Comparison of ENCODE assay signal across 10 cellular contexts in the genomic region with DNA sequence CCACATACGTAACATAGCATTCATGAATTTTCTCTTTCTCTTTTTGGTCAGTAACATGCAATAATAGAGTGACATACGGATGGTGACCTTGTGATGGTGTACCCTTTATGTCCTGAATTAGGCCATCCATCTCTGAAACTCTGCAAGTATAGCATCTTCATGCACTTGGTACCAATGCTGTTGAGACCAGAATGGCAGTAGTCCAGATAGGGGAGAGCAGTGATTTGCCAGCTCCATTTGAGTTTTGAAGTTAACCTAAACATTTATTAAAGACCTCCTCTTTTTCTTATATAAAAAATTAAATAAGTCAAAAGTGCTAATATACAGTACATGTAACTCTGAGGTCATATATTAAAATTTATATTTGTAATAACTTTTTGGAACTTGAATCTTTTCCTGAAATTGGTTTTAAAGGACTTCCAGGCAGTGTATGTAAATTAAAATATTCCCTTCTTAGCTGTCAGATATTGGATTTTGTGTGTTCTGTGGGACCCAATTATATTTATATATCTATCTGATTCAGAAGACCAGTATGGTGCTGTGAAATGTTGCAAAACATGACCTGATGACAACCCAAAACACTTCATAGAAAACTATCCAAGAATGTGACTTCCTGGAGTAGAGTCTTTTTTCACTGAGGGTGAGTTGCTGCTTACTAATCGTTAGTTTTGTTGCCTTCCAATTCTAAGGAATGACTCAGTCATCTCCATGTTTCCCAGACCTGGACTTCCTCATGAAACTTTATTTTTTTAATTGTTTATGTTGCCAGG. TPM values are rescaled to one million over a fixed set of nuclear protein-coding genes. Genes with fewer than 3 reads are reported as not detected.
DNase-seq lines count a peak whose midpoint lies in the region; ATAC-seq, FAIRE-seq and TF ChIP-seq lines count a peak whose summit lies in the region.
"Had no signal": no experiment of that assay in that cellular context is flagged by ENCODE, and none has a peak within 500 bp of the region (broad histone marks: within the 10 kb centered on the region; RNA-seq: fewer than 3 reads in every experiment).

No MANE protein-coding gene starts in this region.

- peaks cover 61% of the 10 kb centered on the region for H3F3A ChIP-seq in GM23248 (ENCODE audit: insufficient read depth)

- CTCF ChIA-PET in HepG2 (lab: Yijun Ruan, JAX; ENCODE audit: low intra/inter-chr PET ratio, low total read pairs), result no interaction called here

- peak overlapping the region; percentile 91 for H3K4me3 ChIP-seq in GM23248
- no peak overlapping the region for H3K4me3 ChIP-seq in fibroblast of villous mesenchyme (ENCODE audit: low read depth, low read length)
- H3K4me3 ChIP-seq in HepG2 (replicated peaks in 1 of 3; ENCODE audit: insufficient read depth in 1 of 3, low read depth in 2 of 3, low read length in 3 of 3), result no peak overlapping the region
- H3K4me3 ChIP-seq: SK-N-MC had no signal

- peaks cover 56% of the 10 kb centered on the region for H3K4me1 Mint-ChIP-seq in stimulated activated effector memory CD8-positive, alpha-beta T cell treated with anti-CD3 and anti-CD28 coated beads, Interleukin-12 subunit alpha, Interleukin-12 subunit beta, amount 100 ng/mL, for 72 hours

- no peaks in the 10 kb centered on the region for H3K9me3 Mint-ChIP-seq in stimulated activated effector memory CD8-positive, alpha-beta T cell treated with anti-CD3 and anti-CD28 coated beads, Interleukin-12 subunit alpha, Interleukin-12 subunit beta, amount 100 ng/mL, for 72 hours

- WGBS in GM23248 (ENCODE audit: low coverage in 1 of 2, low lambda C conversion rate in 2 of 2, missing lambda C conversion rate in 2 of 2), 2 experiments, result 14 to 24% methylated on average over 3 of the region's 3 CpGs
- WGBS in HepG2 (ENCODE audit: low lambda C conversion rate), result 54% methylated on average over 3 of the region's 3 CpGs

- H3K4me1 ChIP-seq in GM23248 (ENCODE audit: insufficient read depth), result peaks cover 30% of the 10 kb centered on the region
- H3K4me1 ChIP-seq in HepG2 (ENCODE audit: insufficient read depth, low read length), result peaks cover 16% of the 10 kb centered on the region

- peaks cover 12% of the 10 kb centered on the region for H3K36me3 Mint-ChIP-seq in stimulated activated effector memory CD8-positive, alpha-beta T cell treated with anti-CD3 and anti-CD28 coated beads, Interleukin-12 subunit alpha, Interleukin-12 subunit beta, amount 100 ng/mL, for 72 hours

- peaks cover 59% of the 10 kb centered on the region for H3K79me2 ChIP-seq in GM23248 (ENCODE audit: insufficient read depth)
- no peaks in the 10 kb centered on the region for H3K79me2 ChIP-seq in HepG2 (ENCODE audit: insufficient read depth, low read length)

- peak overlapping the region; percentile 99 for H3K9ac ChIP-seq in GM23248
- H3K9ac ChIP-seq in HepG2 (ENCODE audit: insufficient read depth, low read depth, low read length), result no peak overlapping the region

- no peak for TF ChIP-seq RAD21 in HepG2 (CRISPR knock-in tag; IDR thresholded peaks at IDR 0.05)

- intact Hi-C loops in HepG2 (cut with micrococcal nuclease; ENCODE audit: unreplicated experiment), result no loop called here

- POLR2A ChIA-PET in HepG2 (lab: Yijun Ruan, JAX), result no interaction called here

- H3K36me3 ChIP-seq in GM23248 (ENCODE audit: low read depth) (no peaks in the 10 kb centered on the region), HepG2 (replicated peaks in 1 of 2; ENCODE audit: control insufficient read depth in 1 of 2, insufficient read depth in 2 of 2, low read length in 2 of 2) (no peaks in the 10 kb centered on the region)

- H3K9me2 ChIP-seq in GM23248 (ENCODE audit: insufficient read depth), result no peaks in the 10 kb centered on the region

- TF ChIP-seq EP300 in HepG2 (IDR thresholded peaks at IDR 0.05; ENCODE audit: low read depth in 2 of 2, low read length in 2 of 2) (no peak), HepG2 (CRISPR knock-in tag; IDR thresholded peaks at IDR 0.05; ENCODE audit: borderline replicate concordance) (no peak)

- no peak for FAIRE-seq in HepG2 (lab: Jason Lieb, UNC)
- FAIRE-seq: H1 had no signal

- H3K9me3 ChIP-seq in GM23248 (ENCODE audit: low read depth), result no peaks in the 10 kb centered on the region
- no peaks in the 10 kb centered on the region for H3K9me3 ChIP-seq in HepG2 (ENCODE audit: low read length)

- H3K27me3 ChIP-seq in GM23248 (replicated peaks; ENCODE audit: insufficient read depth), result no peaks in the 10 kb centered on the region
- H3K27me3 ChIP-seq in HepG2 (ENCODE audit: control insufficient read depth in 1 of 2, insufficient read depth in 2 of 2, low read length in 2 of 2), result no peaks in the 10 kb centered on the region; a peak in 1 of 5 replicates

- no peak for TF ChIP-seq POLR2A in HepG2 (IDR thresholded peaks at IDR 0.05; ENCODE audit: insufficient read depth in 1 of 2, low read depth in 2 of 2, low read length in 2 of 2)

- H3K27ac Mint-ChIP-seq in stimulated activated effector memory CD8-positive, alpha-beta T cell treated with anti-CD3 and anti-CD28 coated beads, Interleukin-12 subunit alpha, Interleukin-12 subunit beta, amount 100 ng/mL, for 72 hours, result peak overlapping the region; percentile 98

- in situ Hi-C loops in GM23248 (cut with MboI) (no loop called here), HepG2 (cut with HindIII; ENCODE audit: extremely low pct_ligation_motif_present, low pct_unique_long_range_greater_than_20kb) (no loop called here)

- peak overlapping the region; percentile 94 for H3K4me3 Mint-ChIP-seq in stimulated activated effector memory CD8-positive, alpha-beta T cell treated with anti-CD3 and anti-CD28 coated beads, Interleukin-12 subunit alpha, Interleukin-12 subunit beta, amount 100 ng/mL, for 72 hours

- H4K20me1 ChIP-seq in GM23248 (ENCODE audit: insufficient read depth), result no peaks in the 10 kb centered on the region
- H4K20me1 ChIP-seq in HepG2 (ENCODE audit: insufficient read depth, low read length), result no peaks in the 10 kb centered on the region

- H3K4me2 ChIP-seq in GM23248 (ENCODE audit: unreplicated experiment), result peak overlapping the region; percentile 83
- no peak overlapping the region for H3K4me2 ChIP-seq in HepG2 (ENCODE audit: low read depth, low read length)

- ATAC-seq in SK-N-SH treated with all-trans-retinoic acid at 6 μM for 48 hours, result peak; percentile 58
- ATAC-seq in stimulated activated effector memory CD8-positive, alpha-beta T cell treated with anti-CD3 and anti-CD28 coated beads, Interleukin-12 subunit alpha, Interleukin-12 subunit beta, amount 100 ng/mL, for 72 hours, result no peak
- no peak for ATAC-seq in HepG2

- H2AFZ ChIP-seq in GM23248, result no peak overlapping the region
- H2AFZ ChIP-seq in HepG2 (ENCODE audit: low read length), result no peak overlapping the region

- BruUV-seq in HepG2 (replicated peaks; lab: Mats Ljungman, UMichigan), result no TSS peak

- H3K27ac ChIP-seq in GM23248 (peak overlapping the region; percentile 96), HepG2 (ENCODE audit: extremely low read length, insufficient read depth, low read length) (no peak overlapping the region)
- H3K27ac ChIP-seq: SK-N-MC had no signal

- DNase-seq in GM23248 (peak; percentile 96), fibroblast of villous mesenchyme (ENCODE audit: low read depth) (peak; percentile 91), NCI-H345 treated with DMSO at 0.1 percent for 48 hours (lab: John Stamatoyannopoulos, UW; ENCODE audit: unreplicated experiment) (no peak), HepG2 (ENCODE audit: low spot score) (no peak), SKM-1 (lab: John Stamatoyannopoulos, UW; ENCODE audit: unreplicated experiment) (no peak)
- no peak for DNase-seq in stimulated activated effector memory CD8-positive, alpha-beta T cell treated with anti-CD3 and anti-CD28 coated beads, Interleukin-12 subunit alpha, Interleukin-12 subunit beta, amount 100 ng/mL, for 72 hours (ENCODE audit: low spot score in 2 of 2)
- DNase-seq: glutamatergic neuron had no signal

- TF ChIP-seq CTCF in fibroblast of villous mesenchyme (IDR thresholded peaks at IDR 0.05; ENCODE audit: insufficient read depth, low read depth, low read length) (no peak), HepG2 (CRISPR knock-in tag; IDR thresholded peaks at IDR 0.05) (no peak)

TF ChIP-seq in SK-N-SH treated with all-trans-retinoic acid at 6 μM for 48 hours, 23 proteins besides CTCF, POLR2A, EP300 and RAD21 (continues in another document):
- TF ChIP-seq TCF4 (CRISPR knock-in tag; IDR thresholded peaks at IDR 0.05; ENCODE audit: borderline replicate concordance), result no peak
- no peak for TF ChIP-seq RARB (CRISPR knock-in tag; IDR thresholded peaks at IDR 0.05)
- no peak for TF ChIP-seq TOX (CRISPR knock-in tag; IDR thresholded peaks at IDR 0.05; ENCODE audit: borderline replicate concordance)

TF ChIP-seq in HepG2, 621 proteins besides CTCF, POLR2A, EP300 and RAD21 (continues in another document):
- no peak for TF ChIP-seq ZNF746 (CRISPR knock-in tag; IDR thresholded peaks at IDR 0.05)

RNA-seq across cellular contexts. Expression of a gene that starts 3.5 kb away (rescaled TPM):
- total RNA-seq in GM23248 (2014; rRNA removed; shearing (Covaris generic)), result 27.1 and 31.9 TPM in 2 replicates
- polyA plus RNA-seq in GM23248 (2016; fragmentation: Nextera tagmentation; extraction: Ambion mirVana), result 48.9 and 51.9 TPM in 2 replicates
- 23.2 and 24.6 TPM in 2 replicates for total RNA-seq in fibroblast of villous mesenchyme
- total RNA-seq in HepG2 (2016; rRNA removed; fragmentation: Illumina TruSeq; extraction: Trizol), result 3.0 and 3.2 TPM in 2 replicates
- 1.2 and 1.3 TPM in 2 replicates for total RNA-seq in HepG2 (2016; cell fraction: cytosol; rRNA removed; fragmentation: Illumina TruSeq; extraction: Trizol; ENCODE audit: low read depth)
- 2.3 and 2.7 TPM in 2 replicates for total RNA-seq in HepG2 (2016; cell fraction: insoluble cytoplasmic fraction; rRNA removed; fragmentation: Illumina TruSeq; extraction: Trizol)
- 4.8 and 5.0 TPM in 2 replicates for total RNA-seq in HepG2 (2016; cell fraction: membrane; rRNA removed; fragmentation: Illumina TruSeq; extraction: Trizol)
- 2.7 and 3.9 TPM in 2 replicates for total RNA-seq in HepG2 (2016; cell fraction: nucleus; rRNA removed; fragmentation: Illumina TruSeq; extraction: Trizol)
- 2.4 and 2.9 TPM in 2 replicates for polyA plus RNA-seq in HepG2 (2011; rRNA removed)
- 1.5 and 2.1 TPM in 2 replicates for polyA plus RNA-seq in HepG2 (2011; cell fraction: cytosol; rRNA removed)
- 1.2 and 2.1 TPM in 2 replicates for polyA plus RNA-seq in HepG2 (2011; cell fraction: nucleus; rRNA removed)
- polyA plus RNA-seq in HepG2 (2012), result 1.8 and 2.5 TPM in 2 replicates
- 1.5 and 2.0 TPM in 2 replicates for polyA plus RNA-seq in HepG2 (2016; cell fraction: cytosol; fragmentation: Illumina TruSeq; extraction: Trizol; ENCODE audit: low read depth)
- polyA plus RNA-seq in HepG2 (2016; cell fraction: insoluble cytoplasmic fraction; fragmentation: Illumina TruSeq; extraction: Trizol; ENCODE audit: low read depth), result 4.0 and 4.7 TPM in 2 replicates
- 3.8 and 4.8 TPM in 2 replicates for polyA plus RNA-seq in HepG2 (2016; cell fraction: membrane; fragmentation: Illumina TruSeq; extraction: Trizol; ENCODE audit: low read depth)
- 3.9 and 4.5 TPM in 2 replicates for polyA plus RNA-seq in HepG2 (2016; cell fraction: nucleus; fragmentation: Illumina TruSeq; extraction: Trizol; ENCODE audit: insufficient read depth, low read depth)
- polyA minus RNA-seq in HepG2 (2011; rRNA and poly(A)+ RNA removed; ENCODE audit: low replicate concordance), result 5.5 and 9.6 TPM in 2 replicates
- 3.2 and 3.3 TPM in 2 replicates for polyA minus RNA-seq in HepG2 (2011; cell fraction: cytosol; rRNA and poly(A)+ RNA removed)
- 2.6 and 2.7 TPM in 2 replicates for polyA minus RNA-seq in HepG2 (2011; cell fraction: nucleus; rRNA and poly(A)+ RNA removed)

Comparison
In these comparisons a context has a peak if more than half of its experiments do, and no peak if none do; other contexts are left out.
1. DNase-seq: peak in GM23248 (single experiment) and fibroblast of villous mesenchyme (single experiment); none in stimulated activated effector memory CD8-positive, alpha-beta T cell treated with anti-CD3 and anti-CD28 coated beads, Interleukin-12 subunit alpha, Interleukin-12 subunit beta, amount 100 ng/mL, for 72 hours (0 of 2), NCI-H345 treated with DMSO at 0.1 percent for 48 hours (single experiment), HepG2 (single experiment) and SKM-1 (single experiment).